Comparison of ENCODE assay signal across 18 cellular contexts in genomic region chr5:139723986-139724587, GRCh38.
DNase-seq lines count a peak whose midpoint lies in the region; ATAC-seq, FAIRE-seq and TF ChIP-seq lines count a peak whose summit lies in the region.
"Had no signal": no experiment of that assay in that cellular context is flagged by ENCODE, and none has a peak within 500 bp of the region (broad histone marks: within the 10 kb centered on the region; RNA-seq: fewer than 3 reads in every experiment).

No MANE protein-coding gene starts in this region.

- POLR2A ChIA-PET in WTC11 (lab: Charles Lee): no interaction called here
- POLR2A ChIA-PET in naive thymus-derived CD4-positive, alpha-beta T cell (lab: Charles Lee): no interaction called here

- H3K4me1 Mint-ChIP-seq in WTC11: no peaks in the 10 kb centered on the region
- no peaks in the 10 kb centered on the region for H3K4me1 Mint-ChIP-seq in naive thymus-derived CD4-positive, alpha-beta T cell
- H3K4me1 Mint-ChIP-seq: CD8-positive, alpha-beta memory T cell had no signal

- H4K20me1 ChIP-seq in osteoblast (ENCODE audit: insufficient read depth, low read length): no peaks in the 10 kb centered on the region

- CTCF ChIA-PET in WTC11 (lab: Charles Lee): interaction anchor here (0.6 to 1.2 kb wide), 2 partner anchors 13 to 88 kb away, joined by 3 read pairs; no protein-coding TSS in a partner anchor
- CTCF ChIA-PET in naive thymus-derived CD4-positive, alpha-beta T cell (lab: Charles Lee): no interaction called here

- peaks cover 16% of the 10 kb centered on the region for H3K4me1 ChIP-seq in osteoblast (ENCODE audit: insufficient read depth, low read length)
- H3K4me1 ChIP-seq in naive thymus-derived CD4-positive, alpha-beta T cell (ENCODE audit: control insufficient read depth in 2 of 2, insufficient read depth in 2 of 2, low read length in 2 of 2): no peaks in the 10 kb centered on the region

- peak; percentile 9 for FAIRE-seq in HTR-8/SVneo (lab: Jason Lieb, UNC)
- FAIRE-seq: GM12892 had no signal

- peaks cover 28% of the 10 kb centered on the region for H3K36me3 Mint-ChIP-seq in WTC11
- peaks cover 0 to 9% (median 0%) of the 10 kb centered on the region in 5 donors for H3K36me3 Mint-ChIP-seq in naive thymus-derived CD4-positive, alpha-beta T cell

- H3K27me3 Mint-ChIP-seq in WTC11 (ENCODE audit: low read depth): peaks cover 5% of the 10 kb centered on the region
- no peaks in the 10 kb centered on the region for H3K27me3 Mint-ChIP-seq in naive thymus-derived CD4-positive, alpha-beta T cell
- H3K27me3 Mint-ChIP-seq: CD8-positive, alpha-beta memory T cell had no signal

- no peaks in the 10 kb centered on the region for H3K9me3 ChIP-seq in osteoblast (ENCODE audit: low read depth, low read length)
- no peaks in the 10 kb centered on the region for H3K9me3 ChIP-seq in naive thymus-derived CD4-positive, alpha-beta T cell (ENCODE audit: control insufficient read depth in 2 of 3, low read length in 3 of 3)

- H2AFZ ChIP-seq in osteoblast (ENCODE audit: low read length): no peak overlapping the region

- H3K4me2 ChIP-seq in osteoblast (ENCODE audit: insufficient read depth, low read length): no peak overlapping the region

- H3K79me2 ChIP-seq in osteoblast (ENCODE audit: insufficient read depth, low read length): no peaks in the 10 kb centered on the region

- peaks cover 15% of the 10 kb centered on the region for H3K9me3 Mint-ChIP-seq in WTC11
- H3K9me3 Mint-ChIP-seq in naive thymus-derived CD4-positive, alpha-beta T cell: peaks cover 0 to 12% (median 3%) of the 10 kb centered on the region in 11 donors

- H3K27me3 ChIP-seq in dorsolateral prefrontal cortex (no peaks in the 10 kb centered on the region), osteoblast (ENCODE audit: insufficient read depth, low read length) (no peaks in the 10 kb centered on the region)
- H3K27me3 ChIP-seq in naive thymus-derived CD4-positive, alpha-beta T cell (ENCODE audit: control insufficient read depth in 2 of 2, insufficient read depth in 2 of 2, low read length in 2 of 2): no peaks in the 10 kb centered on the region

- no peak overlapping the region for H3K4me3 Mint-ChIP-seq in WTC11
- H3K4me3 Mint-ChIP-seq in naive thymus-derived CD4-positive, alpha-beta T cell: no peak overlapping the region
- H3K4me3 Mint-ChIP-seq: CD8-positive, alpha-beta memory T cell had no signal

- DNase-seq in HTR-8/SVneo (ENCODE audit: insufficient read length, low spot score) (no peak), dorsolateral prefrontal cortex (no peak), osteoblast (ENCODE audit: insufficient read length, low spot score, missing footprints) (peak; percentile 60), superior temporal gyrus (ENCODE audit: extremely low spot score) (peak; percentile 8), WTC11 (ENCODE audit: low spot score) (no peak)
- no peak for DNase-seq in stimulated activated CD4-positive, alpha-beta T cell treated with anti-CD3 and anti-CD28 coated beads, Interleukin-4, amount 100 ng/mL, for 4 hours
- no peak for DNase-seq in naive thymus-derived CD4-positive, alpha-beta T cell
- no peak for DNase-seq in activated T-cell treated with anti-CD3 and anti-CD28 coated beads, Interleukin-2, amount 50 U/mL, for 48 hours
- DNase-seq: H7, NCI-H1417 treated with DMSO at 0.1 percent for 48 hours, NCI-H187 treated with DMSO at 0.1 percent for 48 hours, NCI-H524, NCI-H82, OCI-M1, RPMI8226, SHP77 treated with DMSO at 0.1 percent for 48 hours had no signal

- intact Hi-C loops in dorsolateral prefrontal cortex (cut with DNase I): no loop called here
- intact Hi-C loops in naive thymus-derived CD4-positive, alpha-beta T cell (cut with micrococcal nuclease): no loop called here

- no peak overlapping the region for H3K4me3 ChIP-seq in dorsolateral prefrontal cortex
- H3K4me3 ChIP-seq in osteoblast (ENCODE audit: insufficient read depth, low read length): no peak overlapping the region
- H3K4me3 ChIP-seq in naive thymus-derived CD4-positive, alpha-beta T cell (ENCODE audit: low read length): no peak overlapping the region

- H3K27ac Mint-ChIP-seq in WTC11: no peak overlapping the region
- no peak overlapping the region for H3K27ac Mint-ChIP-seq in naive thymus-derived CD4-positive, alpha-beta T cell

- no peaks in the 10 kb centered on the region for H3K36me3 ChIP-seq in osteoblast (ENCODE audit: insufficient read depth, low read length)
- H3K36me3 ChIP-seq in naive thymus-derived CD4-positive, alpha-beta T cell (ENCODE audit: control insufficient read depth in 2 of 3, insufficient read depth in 3 of 3, low read length in 3 of 3): no peaks in the 10 kb centered on the region

- H3K27ac ChIP-seq in dorsolateral prefrontal cortex (peak overlapping the region in 37 of 59 donors; percentile 25 to 89 (median 78)), osteoblast (ENCODE audit: low read depth, low read length) (no peak overlapping the region)
- no peak overlapping the region for H3K27ac ChIP-seq in naive thymus-derived CD4-positive, alpha-beta T cell (ENCODE audit: low read depth, low read length)

- no peak for ATAC-seq in WTC11
- ATAC-seq in naive thymus-derived CD4-positive, alpha-beta T cell: no peak

- TF ChIP-seq CTCF in dorsolateral prefrontal cortex (IDR thresholded peaks at IDR 0.05 in 54 of 56, conservative IDR thresholded peaks at IDR 0.05 in 2 of 56; ENCODE audit: low read depth in 1 of 56, partially characterized antibody in 56 of 56) (no peak), osteoblast (IDR thresholded peaks at IDR 0.05; ENCODE audit: extremely low read depth, low read depth, low read length) (no peak), WTC11 (IDR thresholded peaks at IDR 0.05) (no peak)

TF ChIP-seq in WTC11, 78 proteins besides CTCF, POLR2A, EP300 and RAD21 (continues in another document):
- no peak for TF ChIP-seq STAT6 (CRISPR knock-in tag; conservative IDR thresholded peaks at IDR 0.05; ENCODE audit: low read depth)
- TF ChIP-seq ATF3 (CRISPR knock-in tag; conservative IDR thresholded peaks at IDR 0.05): no peak
- no peak for TF ChIP-seq ZNF219 (CRISPR knock-in tag; IDR thresholded peaks at IDR 0.05; ENCODE audit: borderline replicate concordance)
- TF ChIP-seq ZSCAN18 (CRISPR knock-in tag; IDR thresholded peaks at IDR 0.05): no peak
- no peak for TF ChIP-seq SMAD4 (CRISPR knock-in tag; IDR thresholded peaks at IDR 0.05)
- no peak for TF ChIP-seq EMX1 (CRISPR knock-in tag; IDR thresholded peaks at IDR 0.05)
- no peak for TF ChIP-seq ZNF671 (CRISPR knock-in tag; IDR thresholded peaks at IDR 0.05)
- TF ChIP-seq ZNF232 (CRISPR knock-in tag; IDR thresholded peaks at IDR 0.05): no peak
- TF ChIP-seq FOXP4 (CRISPR knock-in tag; IDR thresholded peaks at IDR 0.05): no peak
- no peak for TF ChIP-seq SOX15 (CRISPR knock-in tag; IDR thresholded peaks at IDR 0.05)

Comparison
In these comparisons a context has a peak if more than half of its experiments do, and no peak if none do; other contexts are left out.
1. DNase-seq: peak in osteoblast (single experiment) and superior temporal gyrus (single experiment); none in HTR-8/SVneo (single experiment), dorsolateral prefrontal cortex (0 of 10), stimulated activated CD4-positive, alpha-beta T cell treated with anti-CD3 and anti-CD28 coated beads, Interleukin-4, amount 100 ng/mL, for 4 hours (0 of 2), WTC11 (single experiment), naive thymus-derived CD4-positive, alpha-beta T cell (0 of 9) and activated T-cell treated with anti-CD3 and anti-CD28 coated beads, Interleukin-2, amount 50 U/mL, for 48 hours (0 of 2).
2. H3K27ac ChIP-seq: peak in dorsolateral prefrontal cortex (37 of 59); none in osteoblast (single experiment) and naive thymus-derived CD4-positive, alpha-beta T cell (single experiment).